Comparison of ENCODE assay signal across 9 cellular contexts in genomic region chr7:51316666-51317581, GRCh38. TPM values are rescaled to one million over a fixed set of nuclear protein-coding genes. Genes with fewer than 3 reads are reported as not detected.
DNase-seq lines count a peak whose midpoint lies in the region; ATAC-seq lines count a peak whose summit lies in the region.
"Had no signal": no experiment of that assay in that cellular context is flagged by ENCODE, and none has a peak within 500 bp of the region (broad histone marks: within the 10 kb centered on the region; RNA-seq: fewer than 3 reads in every experiment).

COBL (minus strand) TSS chr7:51316809; CDS start chr7:51316633, 176 bp downstream.

- ATAC-seq in GM19328 (IDR thresholded peaks at IDR 0.05; ENCODE audit: unreplicated experiment): no peak
- ATAC-seq: GM12878 had no signal

- in situ Hi-C loops in ACHN (cut with HindIII; ENCODE audit: low pct_ligation_motif_present, low pct_unique_long_range_greater_than_20kb, low sequenced_read_pairs): no loop called here
- in situ Hi-C loops in T47D (cut with HindIII; ENCODE audit: low pct_unique_long_range_greater_than_20kb, low sequenced_read_pairs): no loop called here

- WGBS in HUES64: 1% methylated on average over 94 of the region's 94 CpGs

- H3K27me3 ChIP-seq in HUES64 (ENCODE audit: insufficient read depth, low read length): peaks cover 48% of the 10 kb centered on the region
- peaks cover 0 to 3% of the 10 kb centered on the region in 2 donors for H3K27me3 ChIP-seq in stomach smooth muscle (ENCODE audit: control insufficient read depth in 1 of 2, insufficient read depth in 2 of 2, low read length in 2 of 2)

- DNase-seq in ACHN (peak; percentile 54), T47D (ENCODE audit: low read depth in 1 of 2, low spot score in 1 of 2) (peak; percentile 70 to 75), left kidney (ENCODE audit: low read depth, low spot score) (peak; percentile 75), AML-193 (lab: John Stamatoyannopoulos, UW) (no peak), amniotic stem cell (lab: John Stamatoyannopoulos, UW) (no peak)

- H3K9ac ChIP-seq in HUES64 (ENCODE audit: low read depth, low read length): peak within 1 kb of the TSS; percentile 70
- peak within 1 kb of the TSS; percentile 72 to 78 for H3K9ac ChIP-seq in stomach smooth muscle (ENCODE audit: low read length in 2 of 2)

- no peaks in the 10 kb centered on the region for H3K9me3 ChIP-seq in HUES64 (ENCODE audit: insufficient read depth, low read depth, low read length)
- no peaks in the 10 kb centered on the region for H3K9me3 ChIP-seq in stomach smooth muscle (ENCODE audit: control insufficient read depth in 2 of 2, low read length in 2 of 2)

- H3K4me3 ChIP-seq in HUES64 (ENCODE audit: low read length) (peak within 1 kb of the TSS; percentile 73), stomach smooth muscle (ENCODE audit: low read length in 2 of 2) (peak within 1 kb of the TSS; percentile 84 to 90)
- H3K4me3 ChIP-seq: GM12878 had no signal

- no peaks in the 10 kb centered on the region for H3K36me3 ChIP-seq in HUES64 (ENCODE audit: insufficient read depth, low read length)
- H3K36me3 ChIP-seq in stomach smooth muscle (ENCODE audit: control insufficient read depth in 2 of 2, insufficient read depth in 2 of 2, low read length in 2 of 2): no peaks in the 10 kb centered on the region

- H3K27ac ChIP-seq in HUES64 (ENCODE audit: low read depth, low read length): peak within 1 kb of the TSS; percentile 66; the same call in 1 of the 2 replicates
- H3K27ac ChIP-seq in stomach smooth muscle (ENCODE audit: low read length): peak within 1 kb of the TSS; percentile 60

- peaks cover 37% of the 10 kb centered on the region for H3K4me1 ChIP-seq in HUES64 (ENCODE audit: insufficient read depth, low read length)
- H3K4me1 ChIP-seq in stomach smooth muscle (ENCODE audit: control insufficient read depth, insufficient read depth, low read length): peaks cover 22% of the 10 kb centered on the region

RNA-seq across cellular contexts. Expression of gene COBL, which starts in this region (rescaled TPM):
- 11.6 TPM for polyA plus RNA-seq in HUES64 (2013, experiment 1 of 2)
- polyA plus RNA-seq in HUES64 (2013, experiment 2 of 2): 13.9 TPM
- polyA plus RNA-seq: GM12878 had no signal

Comparison
In these comparisons a context has a peak if more than half of its experiments do, and no peak if none do; other contexts are left out.
1. DNase-seq: peak in ACHN (single experiment), T47D (2 of 2) and left kidney (single experiment); none in AML-193 (0 of 2) and amniotic stem cell (single experiment).